ENCODE assay signal across 8 cellular contexts in the genomic region with DNA sequence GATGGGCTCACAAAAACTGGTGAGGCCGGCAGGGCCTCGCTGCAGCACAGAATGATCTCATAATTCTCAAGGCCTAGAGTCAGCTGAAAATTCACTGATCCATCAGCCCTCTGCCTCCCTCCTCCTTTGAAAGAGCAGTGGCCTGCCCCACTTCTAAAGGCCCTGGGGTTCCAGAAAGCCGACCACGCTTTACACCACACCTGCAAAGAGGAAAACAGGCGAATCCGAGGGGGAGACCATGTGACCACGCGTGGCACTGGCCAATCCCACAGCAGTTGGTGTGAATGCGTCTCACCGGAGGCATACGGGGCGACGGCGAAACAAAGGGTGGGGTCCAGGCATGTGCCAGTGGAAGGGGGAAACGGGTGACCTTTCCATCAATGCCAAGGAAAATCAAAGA.
DNase-seq lines count a peak whose midpoint lies in the region; ATAC-seq, FAIRE-seq and TF ChIP-seq lines count a peak whose summit lies in the region.
"Not testable (repeated sequence)": the region's sequence is repeated elsewhere in the genome, so short reads cannot be mapped to it uniquely, and the experiment has no call there.

No MANE protein-coding gene starts in this region.

- TF ChIP-seq CTCF in HFFc6 (IDR thresholded peaks at IDR 0.05); endodermal cell (conservative IDR thresholded peaks at IDR 0.05); kidney (IDR thresholded peaks at IDR 0.05; ENCODE audit: borderline replicate concordance, extremely low read depth, insufficient read depth); ovary (IDR thresholded peaks at IDR 0.05); testis (IDR thresholded peaks at IDR 0.05): not testable (repeated sequence)

- H3K9me3 Mint-ChIP-seq in CD4-positive, alpha-beta memory T cell; HFFc6; activated naive CD4-positive, alpha-beta T cell treated with anti-CD3 and anti-CD28 coated beads, Interleukin-2, amount 50 U/mL, for 72 hours; endodermal cell: not testable (repeated sequence)

- not testable (repeated sequence) for H3K36me3 ChIP-seq in CD4-positive, alpha-beta memory T cell (ENCODE audit: insufficient read depth, low read length); endodermal cell (ENCODE audit: control insufficient read depth, insufficient read depth, low read length); kidney (ENCODE audit: control insufficient read depth in 1 of 2, insufficient read depth in 2 of 2, low read length in 2 of 2); ovary; testis (ENCODE audit: low read depth, missing control alignments)

- H3K4me3 Mint-ChIP-seq in CD4-positive, alpha-beta memory T cell = peak overlapping the region; percentile 66 to 94 (median 73)
- H3K4me3 Mint-ChIP-seq in HFFc6 = peak overlapping the region; percentile 85
- H3K4me3 Mint-ChIP-seq in endodermal cell = peak overlapping the region; percentile 44

- WGBS in endodermal cell (ENCODE audit: insufficient coverage in 1 of 2, insufficient read length in 1 of 2), 2 experiments = no CpG with 5 or more reads among the region's 15 CpGs
- WGBS in ovary, 3 donors = 0 to 6% (median 3%) methylated on average over 2 to 8 of the region's 15 CpGs
- 0 to 3% methylated on average over 1 to 6 of the region's 15 CpGs for WGBS in testis, 2 donors

- not testable (repeated sequence) for H3K4me1 Mint-ChIP-seq in CD4-positive, alpha-beta memory T cell; HFFc6 (ENCODE audit: low read depth); endodermal cell

- FAIRE-seq in kidney (lab: Jason Lieb, UNC) = not testable (repeated sequence)

- H3K27ac Mint-ChIP-seq in CD4-positive, alpha-beta memory T cell = peak overlapping the region in 2 of 7 donors; percentile 70 to 72
- H3K27ac Mint-ChIP-seq in HFFc6 = peak overlapping the region; percentile 62; the same call in 1 of the 2 replicates
- H3K27ac Mint-ChIP-seq in activated naive CD4-positive, alpha-beta T cell treated with anti-CD3 and anti-CD28 coated beads, Interleukin-2, amount 50 U/mL, for 72 hours = peak overlapping the region in 1 of 2 donors; percentile 55
- not testable (repeated sequence) for H3K27ac Mint-ChIP-seq in endodermal cell

- ATAC-seq in activated naive CD4-positive, alpha-beta T cell treated with anti-CD3 and anti-CD28 coated beads, Interleukin-2, amount 50 U/mL, for 72 hours = peak; percentile 44 to 57

- peak in 4 of 5 donors; percentile 23 to 43 (median 38) for DNase-seq in CD4-positive, alpha-beta memory T cell
- not testable (repeated sequence) for DNase-seq in HFFc6, endodermal cell
- DNase-seq in T-helper 9 cell (peak; percentile 0), kidney (peak; percentile 50), ovary (peak; percentile 16 to 49 (median 23)), testis (peak; percentile 10)
- DNase-seq in activated naive CD4-positive, alpha-beta T cell treated with anti-CD3 and anti-CD28 coated beads, Interleukin-2, amount 50 U/mL, for 72 hours (ENCODE audit: low spot score in 2 of 2) = peak; percentile 44 to 47

- H3K27me3 Mint-ChIP-seq in CD4-positive, alpha-beta memory T cell; HFFc6 (ENCODE audit: insufficient read depth); endodermal cell (ENCODE audit: insufficient read depth): not testable (repeated sequence)

- H3K9ac ChIP-seq in endodermal cell (ENCODE audit: extremely low read depth, low read length, poor library complexity, severe bottlenecking); kidney (ENCODE audit: low read length in 2 of 2): not testable (repeated sequence)

- not testable (repeated sequence) for H3K36me3 Mint-ChIP-seq in CD4-positive, alpha-beta memory T cell; HFFc6 (ENCODE audit: low read depth); activated naive CD4-positive, alpha-beta T cell treated with anti-CD3 and anti-CD28 coated beads, Interleukin-2, amount 50 U/mL, for 72 hours; endodermal cell (ENCODE audit: low read depth)

- intact Hi-C loops in CD4-positive, alpha-beta memory T cell (cut with micrococcal nuclease); kidney (cut with DNase I); ovary (cut with DNase I); testis (cut with DNase I; ENCODE audit: low total_unique reads): not testable (repeated sequence)

- not testable (repeated sequence) for H3K4me1 ChIP-seq in CD4-positive, alpha-beta memory T cell (ENCODE audit: insufficient read depth, low read length); endodermal cell (ENCODE audit: control insufficient read depth, insufficient read depth, low read length); kidney (ENCODE audit: control insufficient read depth in 1 of 2, insufficient read depth in 1 of 2, low read depth in 1 of 2, low read length in 2 of 2); ovary (ENCODE audit: insufficient read depth); testis

- not testable (repeated sequence) for TF ChIP-seq POLR2A in ovary (IDR thresholded peaks at IDR 0.05); testis (IDR thresholded peaks at IDR 0.05)

- H3K4me3 ChIP-seq in CD4-positive, alpha-beta memory T cell (ENCODE audit: low read length in 2 of 2); endodermal cell (ENCODE audit: low read length); kidney (ENCODE audit: low read length in 2 of 2); ovary; testis: not testable (repeated sequence)

- H3K27me3 ChIP-seq in CD4-positive, alpha-beta memory T cell (ENCODE audit: insufficient read depth, low read length); endodermal cell (ENCODE audit: control insufficient read depth, insufficient read depth, low read length, poor library complexity, severe bottlenecking); ovary; testis: not testable (repeated sequence)

- H3K27ac ChIP-seq in CD4-positive, alpha-beta memory T cell (ENCODE audit: low read depth, low read length); endodermal cell (ENCODE audit: low read depth, low read length); kidney (ENCODE audit: low read depth in 2 of 2, low read length in 2 of 2); ovary; testis: not testable (repeated sequence)

- POLR2A ChIA-PET in CD4-positive, alpha-beta memory T cell (lab: Charles Lee; ENCODE audit: partially characterized antibody) = not testable (repeated sequence)

- not testable (repeated sequence) for H3K9me3 ChIP-seq in CD4-positive, alpha-beta memory T cell (ENCODE audit: control insufficient read depth in 1 of 2, low read length in 2 of 2); endodermal cell (ENCODE audit: control insufficient read depth, low read length); kidney (ENCODE audit: control insufficient read depth in 1 of 2, low read length in 2 of 2); ovary; testis

- not testable (repeated sequence) for TF ChIP-seq EP300 in ovary (IDR thresholded peaks at IDR 0.05)

- CTCF ChIA-PET in CD4-positive, alpha-beta memory T cell (lab: Charles Lee; ENCODE audit: partially characterized antibody) = not testable (repeated sequence)
